ENCODE assay signal across 20 cellular contexts in the genomic region with DNA sequence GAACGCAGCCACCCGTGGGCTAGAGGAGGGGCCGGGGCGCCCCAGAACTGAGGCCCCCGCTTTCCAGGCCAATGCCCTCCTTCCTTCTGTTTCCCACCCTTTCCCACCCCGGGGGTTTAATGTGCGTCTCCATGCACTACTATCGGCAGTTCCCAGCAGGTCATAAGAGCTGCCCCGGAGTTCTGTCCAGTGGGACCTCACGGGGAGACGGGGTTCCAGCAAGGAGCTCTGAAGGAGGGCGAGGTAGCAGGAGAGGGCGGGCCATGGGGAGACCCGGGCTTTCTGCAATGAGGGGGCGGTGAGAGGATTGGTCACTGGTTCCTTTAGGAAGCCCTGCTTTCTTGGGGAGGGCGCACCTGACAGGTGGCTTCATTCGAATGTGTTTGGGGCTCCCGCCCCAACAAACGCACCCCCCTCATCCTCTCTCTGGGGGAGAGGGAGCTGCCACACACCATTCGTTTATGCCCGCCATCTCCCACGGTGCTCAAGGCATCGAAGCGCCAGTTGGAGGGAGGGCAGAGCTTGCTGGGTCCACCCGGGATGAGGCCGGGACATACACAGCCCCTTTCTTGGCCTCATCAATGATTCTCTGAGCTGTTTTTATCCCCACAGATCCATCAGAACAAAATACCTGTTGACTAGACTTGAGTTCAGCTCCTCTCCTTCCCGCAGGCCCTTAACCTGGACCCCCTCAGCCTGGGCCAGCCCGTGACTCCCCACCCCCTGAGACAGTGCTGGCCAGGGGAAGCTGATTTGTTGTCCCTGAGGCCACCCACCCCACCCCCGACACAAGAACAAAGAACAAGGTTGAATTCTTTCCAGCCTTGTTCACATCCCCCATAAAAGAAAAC. TPM values are rescaled to one million over a fixed set of nuclear protein-coding genes. Genes with fewer than 3 reads are reported as not detected.
DNase-seq lines count a peak whose midpoint lies in the region; ATAC-seq and TF ChIP-seq lines count a peak whose summit lies in the region.
"Had no signal": no experiment of that assay in that cellular context is flagged by ENCODE, and none has a peak within 500 bp of the region (broad histone marks: within the 10 kb centered on the region; RNA-seq: fewer than 3 reads in every experiment).

No MANE protein-coding gene starts in this region.

- peaks cover 48% of the 10 kb centered on the region for H3K4me1 Mint-ChIP-seq in stimulated activated naive CD8-positive, alpha-beta T cell treated with anti-CD3 and anti-CD28 coated beads, Interleukin-15, amount 100 ng/mL, for 72 hours
- H3K4me1 Mint-ChIP-seq: immature natural killer cell had no signal

- no peak for DNase-seq in stimulated activated naive CD8-positive, alpha-beta T cell treated with anti-CD3 and anti-CD28 coated beads, Interleukin-15, amount 100 ng/mL, for 72 hours
- no peak for DNase-seq in stimulated activated naive CD8-positive, alpha-beta T cell treated with anti-CD3 and anti-CD28 coated beads, Interleukin-15, Interleukin-2, amounts not matched to agents 100 U/mL and 50 U/mL, for 24 hours
- DNase-seq in RWPE2 (ENCODE audit: low spot score) (peak; percentile 73), esophagus squamous epithelium (lab: John Stamatoyannopoulos, UW) (no peak), NCI-H748 (lab: John Stamatoyannopoulos, UW; ENCODE audit: unreplicated experiment) (no peak), DMS53 (lab: John Stamatoyannopoulos, UW) (no peak), kidney tubule cell (ENCODE audit: low spot score) (no peak)
- DNase-seq: CD4-positive, alpha-beta T cell; DMS153; foreskin melanocyte; GF-D8; immature natural killer cell; NCI-H1048; NCI-H2081 treated with DMSO at 0.1 percent for 48 hours; NCI-H446 treated with DMSO at 0.1 percent for 48 hours; nephron progenitor cell; sigmoid colon; uterus had no signal

- peak overlapping the region; percentile 52 to 98 for H3K27ac Mint-ChIP-seq in stimulated activated naive CD8-positive, alpha-beta T cell treated with anti-CD3 and anti-CD28 coated beads, Interleukin-15, amount 100 ng/mL, for 72 hours
- H3K27ac Mint-ChIP-seq: immature natural killer cell, nephron progenitor cell had no signal

- H3K27ac ChIP-seq in RWPE2 (ENCODE audit: poor library complexity, severe bottlenecking) (peak overlapping the region; percentile 59), esophagus squamous epithelium (peak overlapping the region; percentile 70 to 85 (median 77))
- H3K27ac ChIP-seq: ascending aorta, sigmoid colon, SJSA1, uterus had no signal

- no peak for TF ChIP-seq CTCF in RWPE2 (IDR thresholded peaks at IDR 0.05; ENCODE audit: poor library complexity, severe bottlenecking)
- no peak for TF ChIP-seq CTCF in esophagus squamous epithelium (IDR thresholded peaks at IDR 0.05)

- H3K27me3 ChIP-seq in RWPE2 (ENCODE audit: insufficient read depth, poor library complexity, severe bottlenecking) (no peaks in the 10 kb centered on the region), esophagus squamous epithelium (peaks cover 0 to 63% (median 0%) of the 10 kb centered on the region in 4 donors)
- H3K27me3 ChIP-seq: ascending aorta, SJSA1, uterus had no signal

- intact Hi-C loops in esophagus squamous epithelium (cut with DNase I) = no loop called here

- H3K4me3 Mint-ChIP-seq in stimulated activated naive CD8-positive, alpha-beta T cell treated with anti-CD3 and anti-CD28 coated beads, Interleukin-15, amount 100 ng/mL, for 72 hours = peak overlapping the region in 1 of 2 donors; percentile 15
- H3K4me3 Mint-ChIP-seq: CD4-positive, alpha-beta T cell; immature natural killer cell had no signal

- ATAC-seq in stimulated activated naive CD8-positive, alpha-beta T cell treated with anti-CD3 and anti-CD28 coated beads, Interleukin-15, amount 100 ng/mL, for 72 hours = no peak
- ATAC-seq in stimulated activated naive CD8-positive, alpha-beta T cell treated with anti-CD3 and anti-CD28 coated beads, Interleukin-15, Interleukin-2, amounts not matched to agents 100 U/mL and 50 U/mL, for 24 hours = no peak
- ATAC-seq in RWPE2 (ENCODE audit: low read depth) = no peak

- 27 to 96% methylated on average over 5 to 16 of the region's 29 CpGs for WGBS in esophagus squamous epithelium, 2 donors

- H3K9me3 Mint-ChIP-seq in stimulated activated naive CD8-positive, alpha-beta T cell treated with anti-CD3 and anti-CD28 coated beads, Interleukin-15, amount 100 ng/mL, for 72 hours = no peaks in the 10 kb centered on the region
- H3K9me3 Mint-ChIP-seq: CD4-positive, alpha-beta T cell; immature natural killer cell; nephron progenitor cell had no signal

- H3K9me3 ChIP-seq in RWPE2 (ENCODE audit: severe bottlenecking) (no peaks in the 10 kb centered on the region), esophagus squamous epithelium (no peaks in the 10 kb centered on the region)
- H3K9me3 ChIP-seq: ascending aorta, sigmoid colon, SJSA1, uterus had no signal

- H3K27me3 Mint-ChIP-seq in stimulated activated naive CD8-positive, alpha-beta T cell treated with anti-CD3 and anti-CD28 coated beads, Interleukin-15, amount 100 ng/mL, for 72 hours = no peaks in the 10 kb centered on the region
- H3K27me3 Mint-ChIP-seq: CD4-positive, alpha-beta T cell had no signal

- peaks cover 8% of the 10 kb centered on the region for H3K36me3 ChIP-seq in RWPE2 (ENCODE audit: low read depth)
- peaks cover 0 to 1% (median 0%) of the 10 kb centered on the region in 3 donors for H3K36me3 ChIP-seq in esophagus squamous epithelium
- H3K36me3 ChIP-seq: ascending aorta, uterus had no signal

- H3K4me3 ChIP-seq in RWPE2 (ENCODE audit: severe bottlenecking) (no peak overlapping the region), esophagus squamous epithelium (no peak overlapping the region)
- H3K4me3 ChIP-seq: ascending aorta, sigmoid colon, SJSA1, uterus had no signal

- H3K4me1 ChIP-seq in RWPE2 (ENCODE audit: insufficient read depth, poor library complexity, severe bottlenecking) = peaks cover 13% of the 10 kb centered on the region
- peaks cover 11 to 77% (median 27%) of the 10 kb centered on the region in 3 donors for H3K4me1 ChIP-seq in esophagus squamous epithelium
- H3K4me1 ChIP-seq: ascending aorta, SJSA1, uterus had no signal

- TF ChIP-seq POLR2A in esophagus squamous epithelium (IDR thresholded peaks at IDR 0.05) = no peak

RNA-seq across cellular contexts. Expression of gene SLC7A5, which starts 44.1 kb away (rescaled TPM):
- 100 to 1,000 TPM in 3 of 4 donors, 10 to 100 TPM in 1; 75.3 to 179 (median 145) TPM for total RNA-seq in esophagus squamous epithelium

RNA-seq across cellular contexts. Expression of gene KLHDC4, which starts 59.4 kb away (rescaled TPM):
- total RNA-seq in esophagus squamous epithelium = 10 to 100 TPM; 16.2 to 29.4 (median 21.5) TPM
